26 cellular contexts compared by ENCODE assay signal in genomic region chr12:28996688-28997087, GRCh38.
"Had no signal": no experiment of that assay in that cellular context is flagged by ENCODE, and none has a peak within 500 bp of the region (broad histone marks: within the 10 kb centered on the region; RNA-seq: fewer than 3 reads in every experiment).

No MANE protein-coding gene starts in this region.

- H3K4me3 ChIP-seq: adrenal gland, ascending aorta, coronary artery, dorsolateral prefrontal cortex, esophagus muscularis mucosa, gastrocnemius medialis, heart right ventricle had no signal

- H3K27ac ChIP-seq: adrenal gland, ascending aorta, coronary artery, dorsolateral prefrontal cortex, esophagus muscularis mucosa, gastrocnemius medialis, heart right ventricle had no signal

- ATAC-seq: activated CD4-positive, alpha-beta T cell treated with anti-CD3 and anti-CD28 coated beads for 36 hours; activated CD8-positive, alpha-beta memory T cell treated with anti-CD3 and anti-CD28 coated beads, Interleukin-2, amount 10 ng/mL, durations not matched to agents 7 days and 5 days; activated CD8-positive, alpha-beta T cell treated with anti-CD3 and anti-CD28 coated beads, Interleukin-2, amount 10 ng/mL, durations not matched to agents 7 days and 5 days; activated naive CD8-positive, alpha-beta T cell treated with anti-CD3 and anti-CD28 coated beads, Interleukin-2, amount 50 U/mL, for 24 hours; effector memory CD8-positive, alpha-beta T cell; gastrocnemius medialis; heart right ventricle had no signal

- H3K27me3 ChIP-seq: adrenal gland, ascending aorta, esophagus muscularis mucosa, gastrocnemius medialis, heart right ventricle had no signal

- H3K9me3 ChIP-seq: adrenal gland, ascending aorta, esophagus muscularis mucosa, gastrocnemius medialis, heart right ventricle had no signal

- H3K4me1 ChIP-seq: adrenal gland, ascending aorta, esophagus muscularis mucosa, gastrocnemius medialis had no signal

- H3K36me3 ChIP-seq: adrenal gland, ascending aorta, esophagus muscularis mucosa, gastrocnemius medialis, heart right ventricle had no signal

- DNase-seq: activated CD4-positive, alpha-beta memory T cell treated with anti-CD3 and anti-CD28 coated beads for 36 hours; activated CD4-positive, alpha-beta T cell treated with anti-CD3 and anti-CD28 coated beads for 36 hours; activated CD4-positive, alpha-beta T cell treated with anti-CD3 and anti-CD28 coated beads, Interleukin-2, amount 10 ng/mL, durations not matched to agents 24 days and 14 days; activated CD4-positive, CD25-positive, alpha-beta regulatory T cell; activated CD4-positive, CD25-positive, alpha-beta regulatory T cell treated with anti-CD3 and anti-CD28 coated beads, Interleukin-2, amount 50 U/mL, for 72 hours; activated CD8-positive, alpha-beta memory T cell treated with anti-CD3 and anti-CD28 coated beads, Interleukin-2, amount 10 ng/mL, durations not matched to agents 7 days and 5 days; activated CD8-positive, alpha-beta memory T cell treated with anti-CD3 and anti-CD28 coated beads, Interleukin-2, amount 50 U/mL, for 4 hours; activated CD8-positive, alpha-beta T cell treated with anti-CD3 and anti-CD28 coated beads, Interleukin-2, amount 10 ng/mL, durations not matched to agents 7 days and 5 days; activated effector memory CD4-positive, alpha-beta T cell treated with anti-CD3 and anti-CD28 coated beads, Interleukin-2, amount 50 U/mL, for 16 hours; activated naive CD4-positive, alpha-beta T cell treated with anti-CD3 and anti-CD28 coated beads for 36 hours; activated naive CD8-positive, alpha-beta T cell treated with anti-CD3 and anti-CD28 coated beads for 36 hours; activated naive CD8-positive, alpha-beta T cell treated with anti-CD3 and anti-CD28 coated beads, Interleukin-2, amount 50 U/mL, for 24 hours; activated T-cell treated with anti-CD3 and anti-CD28 coated beads, Interleukin-2, amount 50 U/mL, for 1 hour; activated T-cell treated with anti-CD3 and anti-CD28 coated beads, Interleukin-2, amount 50 U/mL, for 48 hours; adrenal gland; amygdala; dorsolateral prefrontal cortex; effector memory CD8-positive, alpha-beta T cell; erythroblast; foreskin fibroblast; heart right ventricle; T-helper 2 cell had no signal
